ENCODE assay signal across 8 cellular contexts in the genomic region with DNA sequence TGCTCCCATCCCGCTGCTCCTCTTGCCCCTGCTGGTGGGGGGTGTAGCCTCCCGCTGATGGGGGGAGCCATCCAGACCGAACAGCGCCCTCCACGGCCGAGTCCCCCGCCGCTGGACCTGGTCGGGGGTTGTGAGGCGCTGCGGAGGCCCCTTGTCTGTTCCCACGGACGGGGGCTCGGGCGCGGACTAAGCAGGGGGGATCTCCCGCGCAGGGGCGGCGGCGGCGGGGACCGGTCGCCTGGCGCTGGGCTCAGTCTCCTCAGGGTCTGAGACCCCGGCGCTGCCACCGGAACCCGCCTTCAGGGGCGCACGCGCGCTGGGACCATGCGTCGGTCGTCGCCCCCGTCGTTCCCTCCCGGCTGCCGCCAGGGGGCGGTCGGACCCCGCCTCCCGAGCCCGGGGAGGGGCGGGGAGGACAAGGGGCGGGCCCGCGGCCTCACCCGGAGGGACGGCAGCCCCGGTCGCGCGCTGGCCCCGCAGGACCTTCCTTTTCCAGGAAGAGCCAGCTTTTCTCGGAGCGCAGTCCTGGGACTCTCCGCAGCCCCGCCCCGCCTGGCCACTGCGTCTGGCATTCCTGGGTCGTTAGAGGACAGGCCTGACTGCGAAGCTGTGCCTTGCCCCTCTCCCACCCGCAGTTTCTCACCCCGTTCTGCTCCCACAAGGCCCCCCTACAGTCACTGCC. TPM values are rescaled to one million over a fixed set of nuclear protein-coding genes. Genes with fewer than 3 reads are reported as not detected.
DNase-seq lines count a peak whose midpoint lies in the region; ATAC-seq lines count a peak whose summit lies in the region.

No MANE protein-coding gene starts in this region.

- peaks cover 63% of the 10 kb centered on the region for H3K4me1 Mint-ChIP-seq in activated CD4-positive, alpha-beta T cell treated with anti-CD3 and anti-CD28 coated beads for 36 hours

- no peaks in the 10 kb centered on the region for H3K9me3 Mint-ChIP-seq in activated CD4-positive, alpha-beta T cell treated with anti-CD3 and anti-CD28 coated beads for 36 hours (ENCODE audit: low read depth)

- intact Hi-C loops in activated CD4-positive, alpha-beta T cell treated with anti-CD3 and anti-CD28 coated beads for 36 hours (cut with DNase I, micrococcal nuclease) = loop anchor here (1.0 to 5.0 kb wide), 11 partner anchors 31 to 107 kb away; a partner anchor contains a TSS

- CTCF ChIA-PET in activated CD4-positive, alpha-beta T cell treated with anti-CD3 and anti-CD28 coated beads for 36 hours (lab: Charles Lee) = interaction anchor here (0.7 to 4.0 kb wide), 21 partner anchors 11 to 130 kb away, joined by 3 to 83 read pairs (median 4); a partner anchor contains a TSS

- peak overlapping the region; percentile 84 for H3K4me3 Mint-ChIP-seq in activated CD4-positive, alpha-beta T cell treated with anti-CD3 and anti-CD28 coated beads for 36 hours

- H3K27ac Mint-ChIP-seq in activated CD4-positive, alpha-beta T cell treated with anti-CD3 and anti-CD28 coated beads for 36 hours = peak overlapping the region; percentile 93

- POLR2A ChIA-PET in activated CD4-positive, alpha-beta T cell treated with anti-CD3 and anti-CD28 coated beads for 36 hours (lab: Charles Lee) = interaction anchor here (0.9 to 1.1 kb wide), 2 partner anchors 31 to 70 kb away, joined by 3 read pairs; no protein-coding TSS in a partner anchor

- DNase-seq in SIG-M5 treated with dmso at 0.1 percent for 504 hours (lab: John Stamatoyannopoulos, UW; ENCODE audit: unreplicated experiment) = peak; percentile 56
- no peak for DNase-seq in SIG-M5 (lab: John Stamatoyannopoulos, UW)
- DNase-seq in NCI-H2171 treated with DMSO at 0.1 percent for 48 hours (lab: John Stamatoyannopoulos, UW) = peak; percentile 59
- DNase-seq in activated CD4-positive, alpha-beta T cell treated with anti-CD3 and anti-CD28 coated beads for 36 hours = peak; percentile 93
- peak; percentile 96 for DNase-seq in left kidney (ENCODE audit: low read depth, low spot score)
- DNase-seq in stimulated activated CD4-positive, alpha-beta T cell treated with anti-CD3 and anti-CD28 coated beads, Interleukin-1b, Interleukin-23, amount 100 ng/mL, for 48 hours = peak; percentile 84

- H3K27ac ChIP-seq in cingulate gyrus (ENCODE audit: low read depth, low read length) = peak overlapping the region; percentile 83

- peaks cover 13% of the 10 kb centered on the region for H3K36me3 Mint-ChIP-seq in activated CD4-positive, alpha-beta T cell treated with anti-CD3 and anti-CD28 coated beads for 36 hours (ENCODE audit: low read depth)

- ATAC-seq in HG02943 (IDR thresholded peaks at IDR 0.05; ENCODE audit: low read depth, unreplicated experiment) = peak; percentile 59
- ATAC-seq in activated CD4-positive, alpha-beta T cell treated with anti-CD3 and anti-CD28 coated beads for 36 hours = peak; percentile 83

- H3K27me3 Mint-ChIP-seq in activated CD4-positive, alpha-beta T cell treated with anti-CD3 and anti-CD28 coated beads for 36 hours = no peaks in the 10 kb centered on the region

RNA-seq across cellular contexts. Expression of a gene that starts 6.3 kb away (rescaled TPM):
- total RNA-seq in activated CD4-positive, alpha-beta T cell treated with anti-CD3 and anti-CD28 coated beads for 36 hours = 1,000 to 10,000 TPM; 1,864 to 2,360 TPM

RNA-seq across cellular contexts. Expression of a gene that starts 12.8 kb away (rescaled TPM):
- under 1 TPM; 0.55 to 0.91 TPM for total RNA-seq in activated CD4-positive, alpha-beta T cell treated with anti-CD3 and anti-CD28 coated beads for 36 hours

RNA-seq across cellular contexts. Expression of a gene that starts 22.4 kb away (rescaled TPM):
- 1 to 10 TPM in 1 of 2 experiments, under 1 TPM in 1; 0.58 to 1.2 TPM for total RNA-seq in activated CD4-positive, alpha-beta T cell treated with anti-CD3 and anti-CD28 coated beads for 36 hours

RNA-seq across cellular contexts. Expression of a gene that starts 35.3 kb away (rescaled TPM):
- total RNA-seq in activated CD4-positive, alpha-beta T cell treated with anti-CD3 and anti-CD28 coated beads for 36 hours = 10 to 100 TPM; 46.9 to 50.2 TPM

RNA-seq across cellular contexts. Expression of a gene that starts 35.4 kb away (rescaled TPM):
- total RNA-seq in activated CD4-positive, alpha-beta T cell treated with anti-CD3 and anti-CD28 coated beads for 36 hours = 10 to 100 TPM; 30.0 to 30.7 TPM
